Comparison of ENCODE assay signal across 8 cellular contexts in the genomic region with DNA sequence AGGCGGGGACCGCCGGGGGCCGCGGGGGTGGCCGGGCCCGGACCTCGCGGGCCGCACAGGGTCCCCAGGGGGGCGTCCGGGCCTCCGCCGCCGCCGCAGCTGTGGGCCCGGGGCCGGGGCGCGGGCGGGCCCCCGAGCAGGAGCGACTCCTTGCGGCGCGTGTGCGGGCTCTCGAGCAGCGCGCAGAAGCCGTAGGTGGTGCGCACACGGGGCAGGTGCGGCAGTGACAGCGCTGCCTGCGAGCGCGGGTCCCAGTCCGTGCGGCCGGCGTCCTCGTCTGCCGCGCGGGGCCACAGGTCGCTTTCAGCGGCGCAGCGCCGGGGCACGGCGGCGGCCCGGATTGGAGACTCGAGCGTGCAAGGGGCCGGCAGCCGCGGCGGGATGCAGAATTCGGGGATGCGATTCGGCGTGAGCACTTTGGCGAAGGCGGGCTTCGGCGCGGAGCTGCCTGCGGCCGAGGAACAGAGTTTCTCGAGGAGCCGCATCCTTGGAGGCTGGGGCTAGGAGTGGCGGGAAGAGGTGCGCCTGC. TPM values are rescaled to one million over a fixed set of nuclear protein-coding genes. Genes with fewer than 3 reads are reported as not detected.
DNase-seq lines count a peak whose midpoint lies in the region; ATAC-seq and TF ChIP-seq lines count a peak whose summit lies in the region.

No MANE protein-coding gene starts in this region.

- H3K9ac ChIP-seq in rectal smooth muscle tissue (ENCODE audit: low read length), result no peak overlapping the region

- no peaks in the 10 kb centered on the region for H3K36me3 ChIP-seq in cardiac muscle cell
- H3K36me3 ChIP-seq in rectal smooth muscle tissue (ENCODE audit: control insufficient read depth, insufficient read depth, low read length), result no peaks in the 10 kb centered on the region
- no peaks in the 10 kb centered on the region for H3K36me3 ChIP-seq in adrenal gland (replicated peaks in 1 of 2)

- no peaks in the 10 kb centered on the region for H3K4me1 ChIP-seq in cardiac muscle cell (ENCODE audit: low read depth)
- no peaks in the 10 kb centered on the region for H3K4me1 ChIP-seq in rectal smooth muscle tissue (ENCODE audit: control insufficient read depth, insufficient read depth, low read length)
- H3K4me1 ChIP-seq in adrenal gland (replicated peaks in 1 of 2), result no peaks in the 10 kb centered on the region

- H3K9me3 ChIP-seq in cardiac muscle cell (ENCODE audit: low read depth) (no peaks in the 10 kb centered on the region), adrenal gland (replicated peaks in 1 of 3) (no peaks in the 10 kb centered on the region)

- no peak for TF ChIP-seq CTCF in GM12865 (IDR thresholded peaks at IDR 0.05; ENCODE audit: insufficient read depth, low read depth, low read length, missing control alignments)
- no peak for TF ChIP-seq CTCF in WTC11 (IDR thresholded peaks at IDR 0.05)
- no peak for TF ChIP-seq CTCF in cardiac muscle cell (IDR thresholded peaks at IDR 0.05; ENCODE audit: low read depth, low read length)
- no peak for TF ChIP-seq CTCF in adrenal gland (IDR thresholded peaks at IDR 0.05)

- DNase-seq in GM12865 (ENCODE audit: low read depth) (peak; percentile 1), WTC11 (ENCODE audit: low spot score) (peak; percentile 69), cardiac muscle cell (ENCODE audit: low read depth in 1 of 2, low spot score in 1 of 2) (peak; percentile 28 to 33), globus pallidus (ENCODE audit: low spot score) (no peak), GM19238 (ENCODE audit: insufficient read length, low spot score) (no peak), adrenal gland (no peak)

- no peak overlapping the region for H3K27ac ChIP-seq in cardiac muscle cell
- no peak overlapping the region for H3K27ac ChIP-seq in rectal smooth muscle tissue (ENCODE audit: low read depth, low read length)
- peak overlapping the region in 2 of 5 donors; percentile 28 to 43 for H3K27ac ChIP-seq in adrenal gland

- 0 to 5% (median 1%) methylated on average over 8 to 76 of the region's 76 CpGs for WGBS in adrenal gland, 4 donors

- H3K4me3 Mint-ChIP-seq in WTC11, result peak overlapping the region; percentile 82

- peaks cover 17% of the 10 kb centered on the region for H3K4me1 Mint-ChIP-seq in WTC11

- CTCF ChIA-PET in WTC11 (lab: Charles Lee), result interaction anchor here (0.6 to 1.5 kb wide), 11 partner anchors 35 to 576 kb away, joined by 3 to 14 read pairs (median 3); partner anchors contain the start of genes C2CD4A and VPS13C

- no peaks in the 10 kb centered on the region for H3K36me3 Mint-ChIP-seq in WTC11

- H3K9me3 Mint-ChIP-seq in WTC11, result no peaks in the 10 kb centered on the region

- intact Hi-C loops in adrenal gland (cut with DNase I), result no loop called here

- TF ChIP-seq POLR2A in adrenal gland (IDR thresholded peaks at IDR 0.05), result no peak

- no peak overlapping the region for H3K27ac Mint-ChIP-seq in WTC11

- POLR2A ChIA-PET in WTC11 (lab: Charles Lee), result interaction anchor here (0.6 kb wide), 1 partner anchor 87 kb away, joined by 3 read pairs; no protein-coding TSS in a partner anchor

- peaks cover 73% of the 10 kb centered on the region for H3K27me3 Mint-ChIP-seq in WTC11 (ENCODE audit: low read depth)

- peaks cover 96% of the 10 kb centered on the region for H3K27me3 ChIP-seq in cardiac muscle cell
- H3K27me3 ChIP-seq in rectal smooth muscle tissue (ENCODE audit: control insufficient read depth, insufficient read depth, low read length), result peaks cover 8% of the 10 kb centered on the region
- peaks cover 47% of the 10 kb centered on the region for H3K27me3 ChIP-seq in adrenal gland

- peak; percentile 60 for ATAC-seq in WTC11
- no peak for ATAC-seq in GM18517 (IDR thresholded peaks at IDR 0.05; ENCODE audit: unreplicated experiment)

- H3K4me3 ChIP-seq in GM12865 (ENCODE audit: low read depth, low read length) (no peak overlapping the region), cardiac muscle cell (peak overlapping the region; percentile 28), rectal smooth muscle tissue (ENCODE audit: low read length) (peak overlapping the region; percentile 50), adrenal gland (peak overlapping the region in 1 of 4 donors; percentile 42)

TF ChIP-seq in WTC11, 78 proteins besides CTCF, POLR2A, EP300 and RAD21 (continues in another document):
- TF ChIP-seq TP53 (CRISPR knock-in tag; IDR thresholded peaks at IDR 0.05), result peak; percentile 9; the same call in 1 of the 2 replicates
- TF ChIP-seq FOXP1 (CRISPR knock-in tag; IDR thresholded peaks at IDR 0.05; ENCODE audit: borderline replicate concordance), result no peak
- no peak for TF ChIP-seq IRF2 (CRISPR knock-in tag; IDR thresholded peaks at IDR 0.05; ENCODE audit: borderline replicate concordance, low read depth)
- TF ChIP-seq USF1 (CRISPR knock-in tag; IDR thresholded peaks at IDR 0.05), result no peak
- TF ChIP-seq SOX15 (CRISPR knock-in tag; IDR thresholded peaks at IDR 0.05), result no peak
- no peak; the same call in 1 of the 2 replicates for TF ChIP-seq ZBTB43 (CRISPR knock-in tag; IDR thresholded peaks at IDR 0.05)
- TF ChIP-seq, protein P1, sequence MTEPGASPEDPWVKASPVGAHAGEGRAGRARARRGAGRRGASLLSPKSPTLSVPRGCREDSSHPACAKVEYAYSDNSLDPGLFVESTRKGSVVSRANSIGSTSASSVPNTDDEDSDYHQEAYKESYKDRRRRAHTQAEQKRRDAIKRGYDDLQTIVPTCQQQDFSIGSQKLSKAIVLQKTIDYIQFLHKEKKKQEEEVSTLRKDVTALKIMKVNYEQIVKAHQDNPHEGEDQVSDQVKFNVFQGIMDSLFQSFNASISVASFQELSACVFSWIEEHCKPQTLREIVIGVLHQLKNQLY (CRISPR knock-in tag; IDR thresholded peaks at IDR 0.05), result no peak
- TF ChIP-seq, protein P2, sequence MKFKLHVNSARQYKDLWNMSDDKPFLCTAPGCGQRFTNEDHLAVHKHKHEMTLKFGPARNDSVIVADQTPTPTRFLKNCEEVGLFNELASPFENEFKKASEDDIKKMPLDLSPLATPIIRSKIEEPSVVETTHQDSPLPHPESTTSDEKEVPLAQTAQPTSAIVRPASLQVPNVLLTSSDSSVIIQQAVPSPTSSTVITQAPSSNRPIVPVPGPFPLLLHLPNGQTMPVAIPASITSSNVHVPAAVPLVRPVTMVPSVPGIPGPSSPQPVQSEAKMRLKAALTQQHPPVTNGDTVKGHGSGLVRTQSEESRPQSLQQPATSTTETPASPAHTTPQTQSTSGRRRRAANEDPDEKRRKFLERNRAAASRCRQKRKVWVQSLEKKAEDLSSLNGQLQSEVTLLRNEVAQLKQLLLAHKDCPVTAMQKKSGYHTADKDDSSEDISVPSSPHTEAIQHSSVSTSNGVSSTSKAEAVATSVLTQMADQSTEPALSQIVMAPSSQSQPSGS (CRISPR knock-in tag; IDR thresholded peaks at IDR 0.05; ENCODE audit: borderline replicate concordance, low read depth), result no peak
- no peak for TF ChIP-seq GRHL2 (CRISPR knock-in tag; IDR thresholded peaks at IDR 0.05; ENCODE audit: insufficient replicate concordance, severe bottlenecking)
- no peak for TF ChIP-seq RORB (CRISPR knock-in tag; IDR thresholded peaks at IDR 0.05)
- TF ChIP-seq JUN (CRISPR knock-in tag; IDR thresholded peaks at IDR 0.05), result peak; percentile 36; the same call in 1 of the 2 replicates
- TF ChIP-seq, protein P3, sequence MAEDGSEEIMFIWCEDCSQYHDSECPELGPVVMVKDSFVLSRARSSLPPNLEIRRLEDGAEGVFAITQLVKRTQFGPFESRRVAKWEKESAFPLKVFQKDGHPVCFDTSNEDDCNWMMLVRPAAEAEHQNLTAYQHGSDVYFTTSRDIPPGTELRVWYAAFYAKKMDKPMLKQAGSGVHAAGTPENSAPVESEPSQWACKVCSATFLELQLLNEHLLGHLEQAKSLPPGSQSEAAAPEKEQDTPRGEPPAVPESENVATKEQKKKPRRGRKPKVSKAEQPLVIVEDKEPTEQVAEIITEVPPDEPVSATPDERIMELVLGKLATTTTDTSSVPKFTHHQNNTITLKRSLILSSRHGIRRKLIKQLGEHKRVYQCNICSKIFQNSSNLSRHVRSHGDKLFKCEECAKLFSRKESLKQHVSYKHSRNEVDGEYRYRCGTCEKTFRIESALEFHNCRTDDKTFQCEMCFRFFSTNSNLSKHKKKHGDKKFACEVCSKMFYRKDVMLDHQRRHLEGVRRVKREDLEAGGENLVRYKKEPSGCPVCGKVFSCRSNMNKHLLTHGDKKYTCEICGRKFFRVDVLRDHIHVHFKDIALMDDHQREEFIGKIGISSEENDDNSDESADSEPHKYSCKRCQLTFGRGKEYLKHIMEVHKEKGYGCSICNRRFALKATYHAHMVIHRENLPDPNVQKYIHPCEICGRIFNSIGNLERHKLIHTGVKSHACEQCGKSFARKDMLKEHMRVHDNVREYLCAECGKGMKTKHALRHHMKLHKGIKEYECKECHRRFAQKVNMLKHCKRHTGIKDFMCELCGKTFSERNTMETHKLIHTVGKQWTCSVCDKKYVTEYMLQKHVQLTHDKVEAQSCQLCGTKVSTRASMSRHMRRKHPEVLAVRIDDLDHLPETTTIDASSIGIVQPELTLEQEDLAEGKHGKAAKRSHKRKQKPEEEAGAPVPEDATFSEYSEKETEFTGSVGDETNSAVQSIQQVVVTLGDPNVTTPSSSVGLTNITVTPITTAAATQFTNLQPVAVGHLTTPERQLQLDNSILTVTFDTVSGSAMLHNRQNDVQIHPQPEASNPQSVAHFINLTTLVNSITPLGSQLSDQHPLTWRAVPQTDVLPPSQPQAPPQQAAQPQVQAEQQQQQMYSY (CRISPR knock-in tag; IDR thresholded peaks at IDR 0.05), result no peak; the same call in 1 of the 2 replicates

RNA-seq across cellular contexts. Expression of gene C2CD4B, which starts 0.5 kb away (rescaled TPM):
- total RNA-seq in WTC11 (2021), result 0.82 to 1.3 TPM (median 0.96 TPM) in 3 replicates
- 0.15 TPM in 1 of 2 replicates, not detected in the other for total RNA-seq in cardiac muscle cell
- not detected in 2 replicates for polyA plus RNA-seq in cardiac muscle cell
- 1 to 10 TPM in 5 of 8 donors, under 1 TPM in 1, not detected in 2; 0.61 to 3.2 (median 1.8) TPM for total RNA-seq in adrenal gland
- polyA plus RNA-seq in adrenal gland, result 1 to 10 TPM in 1 of 3 donors, under 1 TPM in 1, not detected in 1; 0.97 to 3.6 TPM

Comparison
In these comparisons a context has a peak if more than half of its experiments do, and no peak if none do; other contexts are left out.
1. DNase-seq: peak in GM12865 (single experiment), WTC11 (single experiment) and cardiac muscle cell (2 of 2); none in globus pallidus (single experiment), GM19238 (single experiment) and adrenal gland (0 of 7).